22 cellular contexts compared by ENCODE assay signal in genomic region chr5:134215757-134216156, GRCh38.
"Had no signal": no experiment of that assay in that cellular context is flagged by ENCODE, and none has a peak within 500 bp of the region (broad histone marks: within the 10 kb centered on the region; RNA-seq: fewer than 3 reads in every experiment).

No MANE protein-coding gene starts in this region.

- H3K4me3 ChIP-seq: adrenal gland, breast epithelium had no signal

- H3K4me2 ChIP-seq: SK-N-SH had no signal

- DNase-seq: activated CD4-positive, CD25-positive, alpha-beta regulatory T cell; activated CD8-positive, alpha-beta memory T cell treated with anti-CD3 and anti-CD28 coated beads, Interleukin-2, amount 10 ng/mL, durations not matched to agents 7 days and 5 days; activated gamma-delta T cell; activated naive CD4-positive, alpha-beta T cell treated with anti-CD3 and anti-CD28 coated beads for 36 hours; activated T-cell treated with anti-CD3 and anti-CD28 coated beads, Interleukin-2, amount 50 U/mL, for 48 hours; adrenal gland; anterior cingulate cortex; central memory CD4-positive, alpha-beta T cell; KG1; NCI-H1048; NCI-H1930; NCI-H2171; NCI-H2227 treated with DMSO at 0.1 percent for 48 hours; NCI-H446 treated with DMSO at 0.1 percent for 48 hours; NCI-H526; NCI-H82; SK-N-SH; T-helper 1 cell had no signal

- H3K27ac Mint-ChIP-seq: activated CD8-positive, alpha-beta memory T cell treated with anti-CD3 and anti-CD28 coated beads, Interleukin-2, amount 10 ng/mL, durations not matched to agents 7 days and 5 days; activated naive CD4-positive, alpha-beta T cell treated with anti-CD3 and anti-CD28 coated beads for 36 hours; activated naive CD8-positive, alpha-beta T cell; activated T-helper 17 cell treated with anti-CD3 and anti-CD28 coated beads, Interleukin-2, amount 50 U/mL, for 72 hours had no signal

- H3K36me3 ChIP-seq: adrenal gland, breast epithelium had no signal

- H3K9me3 ChIP-seq: adrenal gland, breast epithelium had no signal

- H3K27me3 Mint-ChIP-seq: activated CD8-positive, alpha-beta memory T cell treated with anti-CD3 and anti-CD28 coated beads, Interleukin-2, amount 10 ng/mL, durations not matched to agents 7 days and 5 days; activated naive CD8-positive, alpha-beta T cell; activated T-helper 17 cell treated with anti-CD3 and anti-CD28 coated beads, Interleukin-2, amount 50 U/mL, for 72 hours had no signal

- H3K4me1 ChIP-seq: breast epithelium had no signal

- H3K27me3 ChIP-seq: adrenal gland, breast epithelium had no signal

- ATAC-seq: activated CD8-positive, alpha-beta memory T cell treated with anti-CD3 and anti-CD28 coated beads, Interleukin-2, amount 10 ng/mL, durations not matched to agents 7 days and 5 days; activated T-helper 17 cell treated with anti-CD3 and anti-CD28 coated beads, Interleukin-2, amount 50 U/mL, for 72 hours had no signal

- H3K27ac ChIP-seq: adrenal gland, breast epithelium, VCaP had no signal

- H3K9me2 ChIP-seq: SK-N-SH had no signal

- H3K9ac ChIP-seq: SK-N-SH had no signal

- H3K9me3 Mint-ChIP-seq: activated naive CD4-positive, alpha-beta T cell treated with anti-CD3 and anti-CD28 coated beads for 36 hours; activated T-helper 17 cell treated with anti-CD3 and anti-CD28 coated beads, Interleukin-2, amount 50 U/mL, for 72 hours had no signal

- H3K4me3 Mint-ChIP-seq: activated CD8-positive, alpha-beta memory T cell treated with anti-CD3 and anti-CD28 coated beads, Interleukin-2, amount 10 ng/mL, durations not matched to agents 7 days and 5 days; activated naive CD4-positive, alpha-beta T cell treated with anti-CD3 and anti-CD28 coated beads for 36 hours; activated naive CD8-positive, alpha-beta T cell; activated T-helper 17 cell treated with anti-CD3 and anti-CD28 coated beads, Interleukin-2, amount 50 U/mL, for 72 hours had no signal
